26 cellular contexts compared by ENCODE assay signal in genomic region chr7:100122568-100122967, GRCh38. TPM values are rescaled to one million over a fixed set of nuclear protein-coding genes. Genes with fewer than 3 reads are reported as not detected.
A peak's percentile ranks its signal among the peaks of the same experiment; 100 is the strongest.
DNase-seq lines count a peak whose midpoint lies in the region; ATAC-seq and TF ChIP-seq lines count a peak whose summit lies in the region.
"Had no signal": no experiment of that assay in that cellular context is flagged by ENCODE, and none has a peak within 500 bp of the region (broad histone marks: within the 10 kb centered on the region; RNA-seq: fewer than 3 reads in every experiment).

No MANE protein-coding gene starts in this region.

- no peaks in the 10 kb centered on the region for H3K27me3 ChIP-seq in OCI-LY1 (ENCODE audit: insufficient read depth, low read length)
- H3K27me3 ChIP-seq in upper lobe of left lung = no peaks in the 10 kb centered on the region
- H3K27me3 ChIP-seq: adrenal gland, body of pancreas, stomach, thyroid gland had no signal

- H3K4me2 ChIP-seq in OCI-LY1 (ENCODE audit: low read length) = peak overlapping the region; percentile 2; the same call in 1 of the 2 replicates
- H3K4me2 ChIP-seq: GM23338, PC-9, smooth muscle cell had no signal

- H3K27me3 Mint-ChIP-seq in CD14-positive monocyte (ENCODE audit: low read depth in 3 of 3) = no peaks in the 10 kb centered on the region
- H3K27me3 Mint-ChIP-seq: activated B cell treated with CpG ODN at 0.5 μM for 24 hours had no signal

- ATAC-seq in GM18870 (IDR thresholded peaks at IDR 0.05; ENCODE audit: unreplicated experiment) = no peak
- no peak for ATAC-seq in upper lobe of left lung (ENCODE audit: low FRiP score in 2 of 2)
- ATAC-seq: body of pancreas, GM23338, left colon had no signal

- H3K36me3 Mint-ChIP-seq in CD14-positive monocyte = peaks cover 2 to 3% of the 10 kb centered on the region in 2 donors
- H3K36me3 Mint-ChIP-seq: immature natural killer cell had no signal

- H3K27ac Mint-ChIP-seq in CD14-positive monocyte = peak overlapping the region in 4 of 7 donors; percentile 41 to 64 (median 51)
- H3K27ac Mint-ChIP-seq: activated B cell treated with CpG ODN at 0.5 μM for 24 hours; GM23338; T-helper 2 cell treated with Interferon-gamma antibody and Interleukin-4, amounts not matched to agents 5 μg/mL and 100 μg/mL, for 36 hours had no signal

- H3K36me3 ChIP-seq in OCI-LY1 (ENCODE audit: insufficient read depth, low read length) = peaks cover 18% of the 10 kb centered on the region; the same call in 1 of the 2 replicates
- peaks cover 0 to 6% (median 0%) of the 10 kb centered on the region in 4 donors for H3K36me3 ChIP-seq in upper lobe of left lung
- H3K36me3 ChIP-seq: adrenal gland, thyroid gland had no signal

- no peak for TF ChIP-seq EP300 in upper lobe of left lung (IDR thresholded peaks at IDR 0.05)

- peaks cover 59% of the 10 kb centered on the region for H3K4me1 Mint-ChIP-seq in CD14-positive monocyte

- no peaks in the 10 kb centered on the region for H3K79me2 ChIP-seq in OCI-LY1 (ENCODE audit: insufficient read depth, low read length)

- no peaks in the 10 kb centered on the region for H3F3A ChIP-seq in OCI-LY1 (ENCODE audit: insufficient read depth, low read length)

- TF ChIP-seq CTCF in CD14-positive monocyte (IDR thresholded peaks at IDR 0.05) = no peak
- TF ChIP-seq CTCF in OCI-LY1 (IDR thresholded peaks at IDR 0.05; ENCODE audit: low read length) = no peak
- TF ChIP-seq CTCF in upper lobe of left lung (IDR thresholded peaks at IDR 0.05) = no peak

- no peak overlapping the region; the same call in 1 of the 2 replicates for H3K9ac ChIP-seq in OCI-LY1 (ENCODE audit: low read length)

- H2AFZ ChIP-seq in OCI-LY1 (ENCODE audit: low read length) = no peak overlapping the region
- H2AFZ ChIP-seq: GM23338, PC-9 had no signal

- H4K20me1 ChIP-seq in OCI-LY1 (ENCODE audit: insufficient read depth, low read length) = no peaks in the 10 kb centered on the region

- H3K4me1 ChIP-seq in OCI-LY1 (ENCODE audit: insufficient read depth, low read length, severe bottlenecking) = peaks cover 47% of the 10 kb centered on the region
- H3K4me1 ChIP-seq in upper lobe of left lung = peaks cover 23 to 45% (median 27%) of the 10 kb centered on the region in 4 donors

- H3K4me3 Mint-ChIP-seq in CD14-positive monocyte = no peak overlapping the region
- H3K4me3 Mint-ChIP-seq: activated B cell treated with CpG ODN at 0.5 μM for 24 hours; GM23338; T-helper 2 cell treated with Interferon-gamma antibody and Interleukin-4, amounts not matched to agents 5 μg/mL and 100 μg/mL, for 36 hours had no signal

- H3K9me3 ChIP-seq in OCI-LY1 (ENCODE audit: low read length) (no peaks in the 10 kb centered on the region), upper lobe of left lung (no peaks in the 10 kb centered on the region)
- H3K9me3 ChIP-seq: adrenal gland, body of pancreas, stomach, thyroid gland had no signal

- H3K9me2 ChIP-seq in OCI-LY1 (ENCODE audit: low read depth, low read length) = no peaks in the 10 kb centered on the region

- TF ChIP-seq POLR2A in erythroblast (IDR thresholded peaks at IDR 0.05; ENCODE audit: low read length) (no peak), upper lobe of left lung (IDR thresholded peaks at IDR 0.05) (no peak)

- 83 to 100% methylated on average over 1 of the region's 1 CpG for WGBS in upper lobe of left lung, 2 donors

- peak overlapping the region; percentile 35 for H3K27ac ChIP-seq in OCI-LY1 (ENCODE audit: low read depth, low read length, poor library complexity, severe bottlenecking)
- no peak overlapping the region for H3K27ac ChIP-seq in upper lobe of left lung
- H3K27ac ChIP-seq: adrenal gland, body of pancreas, PC-9, thyroid gland had no signal

- intact Hi-C loops in CD14-positive monocyte (cut with micrococcal nuclease) = loop anchor here in 1 of 2 donors (10.0 kb wide), 1 partner anchor 552 kb away; the partner anchor contains the start of gene GNB2

- DNase-seq in NCI-H2196 (lab: John Stamatoyannopoulos, UW; ENCODE audit: unreplicated experiment) (peak; percentile 50), NCI-H2196 treated with DMSO at 0.1 percent for 48 hours (lab: John Stamatoyannopoulos, UW; ENCODE audit: unreplicated experiment) (no peak), CD14-positive monocyte (ENCODE audit: low spot score) (no peak), erythroblast (lab: John Stamatoyannopoulos, UW) (peak; percentile 91 to 92), HT-29 (ENCODE audit: low spot score) (no peak), upper lobe of left lung (no peak)
- DNase-seq: activated B cell treated with CpG ODN at 0.5 μM for 24 hours; activated CD4-positive, alpha-beta T cell treated with anti-CD3 and anti-CD28 coated beads, Interleukin-2, amount 50 U/mL, for 4 hours; activated gamma-delta T cell; body of pancreas; hypothalamus; immature natural killer cell; left colon; mesenchymal stem cell; PC-9; Right ventricle myocardium superior; stimulated activated CD4-positive, alpha-beta T cell treated with anti-CD3 and anti-CD28 coated beads, Interleukin-1b, Interleukin-23, amount 100 ng/mL, for 48 hours; stimulated activated CD8-positive, alpha-beta memory T cell treated with anti-CD3 and anti-CD28 coated beads, Interleukin-4, amount 100 ng/mL, for 48 hours; stomach had no signal

- peaks cover 0 to 1% (median 0%) of the 10 kb centered on the region in 7 donors for H3K9me3 Mint-ChIP-seq in CD14-positive monocyte
- H3K9me3 Mint-ChIP-seq: activated B cell treated with CpG ODN at 0.5 μM for 24 hours; GM23338; immature natural killer cell; T-helper 2 cell treated with Interferon-gamma antibody and Interleukin-4, amounts not matched to agents 5 μg/mL and 100 μg/mL, for 36 hours had no signal

- H3K4me3 ChIP-seq in OCI-LY1 (ENCODE audit: low read depth, low read length, poor library complexity, severe bottlenecking) = no peak overlapping the region
- H3K4me3 ChIP-seq in upper lobe of left lung = no peak overlapping the region
- H3K4me3 ChIP-seq: adrenal gland, body of pancreas, GM23338, PC-9, smooth muscle cell, stomach, thyroid gland had no signal

RNA-seq across cellular contexts. Expression of gene CNPY4, which starts 3.1 kb away (rescaled TPM):
- polyA plus RNA-seq in CD14-positive monocyte = 1 to 10 TPM; 6.2 TPM
- total RNA-seq in HT-29 (2014; rRNA removed; shearing (Covaris generic)) = 2.7 and 5.5 TPM in 2 replicates
- total RNA-seq in upper lobe of left lung = 10 to 100 TPM in 2 of 6 donors, 1 to 10 TPM in 4; 2.9 to 14.6 (median 6.5) TPM

RNA-seq across cellular contexts. Expression of gene TAF6, which starts 3.4 kb away (rescaled TPM):
- polyA plus RNA-seq in CD14-positive monocyte = 10 to 100 TPM in 1 of 2 donors, 1 to 10 TPM in 1; 9.6 to 11.0 TPM
- total RNA-seq in HT-29 (2014; rRNA removed; shearing (Covaris generic)) = 45.0 and 65.5 TPM in 2 replicates
- 10 to 100 TPM; 33.4 to 76.5 (median 53.0) TPM for total RNA-seq in upper lobe of left lung

RNA-seq across cellular contexts. Expression of gene MBLAC1, which starts 4.2 kb away (rescaled TPM):
- under 1 TPM; 0.59 to 0.81 TPM for polyA plus RNA-seq in CD14-positive monocyte
- total RNA-seq in HT-29 (2014; rRNA removed; shearing (Covaris generic)) = 1.3 and 2.9 TPM in 2 replicates
- total RNA-seq in upper lobe of left lung = 10 to 100 TPM in 1 of 6 donors, 1 to 10 TPM in 5; 1.0 to 11.4 (median 3.3) TPM

RNA-seq across cellular contexts. Expression of gene AP4M1, which starts 21.1 kb away (rescaled TPM):
- 10 to 100 TPM; 10.5 to 13.1 TPM for polyA plus RNA-seq in CD14-positive monocyte
- total RNA-seq in HT-29 (2014; rRNA removed; shearing (Covaris generic)) = 36.8 and 38.1 TPM in 2 replicates
- total RNA-seq in upper lobe of left lung = 100 to 1,000 TPM in 1 of 6 donors, 10 to 100 TPM in 5; 17.3 to 142 (median 19.4) TPM

RNA-seq across cellular contexts. Expression of gene MCM7, which starts 21.4 kb away (rescaled TPM):
- 1 to 10 TPM; 6.9 to 8.8 TPM for polyA plus RNA-seq in CD14-positive monocyte
- 461 and 531 TPM in 2 replicates for total RNA-seq in HT-29 (2014; rRNA removed; shearing (Covaris generic))
- 10 to 100 TPM; 29.3 to 78.6 (median 44.1) TPM for total RNA-seq in upper lobe of left lung

Comparison
In these comparisons a context has a peak if more than half of its experiments do, and no peak if none do; other contexts are left out.
1. DNase-seq: peak in NCI-H2196 (single experiment) and erythroblast (2 of 2); none in NCI-H2196 treated with DMSO at 0.1 percent for 48 hours (single experiment), CD14-positive monocyte (single experiment), HT-29 (single experiment) and upper lobe of left lung (0 of 2).